ENCODE assay signal across 8 cellular contexts in genomic region chr4:86593726-86594558, GRCh38. TPM values are rescaled to one million over a fixed set of nuclear protein-coding genes. Genes with fewer than 3 reads are reported as not detected.
A peak's percentile ranks its signal among the peaks of the same experiment; 100 is the strongest.
DNase-seq lines count a peak whose midpoint lies in the region; ATAC-seq and TF ChIP-seq lines count a peak whose summit lies in the region.

A gene with protein sequence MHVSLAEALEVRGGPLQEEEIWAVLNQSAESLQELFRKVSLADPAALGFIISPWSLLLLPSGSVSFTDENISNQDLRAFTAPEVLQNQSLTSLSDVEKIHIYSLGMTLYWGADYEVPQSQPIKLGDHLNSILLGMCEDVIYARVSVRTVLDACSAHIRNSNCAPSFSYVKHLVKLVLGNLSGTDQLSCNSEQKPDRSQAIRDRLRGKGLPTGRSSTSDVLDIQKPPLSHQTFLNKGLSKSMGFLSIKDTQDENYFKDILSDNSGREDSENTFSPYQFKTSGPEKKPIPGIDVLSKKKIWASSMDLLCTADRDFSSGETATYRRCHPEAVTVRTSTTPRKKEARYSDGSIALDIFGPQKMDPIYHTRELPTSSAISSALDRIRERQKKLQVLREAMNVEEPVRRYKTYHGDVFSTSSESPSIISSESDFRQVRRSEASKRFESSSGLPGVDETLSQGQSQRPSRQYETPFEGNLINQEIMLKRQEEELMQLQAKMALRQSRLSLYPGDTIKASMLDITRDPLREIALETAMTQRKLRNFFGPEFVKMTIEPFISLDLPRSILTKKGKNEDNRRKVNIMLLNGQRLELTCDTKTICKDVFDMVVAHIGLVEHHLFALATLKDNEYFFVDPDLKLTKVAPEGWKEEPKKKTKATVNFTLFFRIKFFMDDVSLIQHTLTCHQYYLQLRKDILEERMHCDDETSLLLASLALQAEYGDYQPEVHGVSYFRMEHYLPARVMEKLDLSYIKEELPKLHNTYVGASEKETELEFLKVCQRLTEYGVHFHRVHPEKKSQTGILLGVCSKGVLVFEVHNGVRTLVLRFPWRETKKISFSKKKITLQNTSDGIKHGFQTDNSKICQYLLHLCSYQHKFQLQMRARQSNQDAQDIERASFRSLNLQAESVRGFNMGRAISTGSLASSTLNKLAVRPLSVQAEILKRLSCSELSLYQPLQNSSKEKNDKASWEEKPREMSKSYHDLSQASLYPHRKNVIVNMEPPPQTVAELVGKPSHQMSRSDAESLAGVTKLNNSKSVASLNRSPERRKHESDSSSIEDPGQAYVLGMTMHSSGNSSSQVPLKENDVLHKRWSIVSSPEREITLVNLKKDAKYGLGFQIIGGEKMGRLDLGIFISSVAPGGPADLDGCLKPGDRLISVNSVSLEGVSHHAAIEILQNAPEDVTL (N-terminal part only) (plus strand): TSS chr4:86594315. CDS start chr4:86635257, 40,942 bp downstream.

- no TSS peak for BruUV-seq in OCI-LY7 (replicated peaks; lab: Mats Ljungman, UMichigan)

- H3K9me3 ChIP-seq in breast epithelium: no peaks in the 10 kb centered on the region
- H3K9me3 ChIP-seq in iPS-18c (ENCODE audit: control insufficient read depth, insufficient read depth, low read length): no peaks in the 10 kb centered on the region
- no peaks in the 10 kb centered on the region for H3K9me3 ChIP-seq in OCI-LY7 (ENCODE audit: low read length)

- TF ChIP-seq POLR2A in breast epithelium (IDR thresholded peaks at IDR 0.05): peak; percentile 62

- H3K4me3 ChIP-seq in breast epithelium: peak within 1 kb of the TSS; percentile 66 to 81 (median 80)
- peak within 1 kb of the TSS; percentile 94 for H3K4me3 ChIP-seq in iPS-18c (ENCODE audit: insufficient read depth, low read depth, low read length)
- H3K4me3 ChIP-seq in skeletal muscle cell (ENCODE audit: low read depth, low read length): peak within 1 kb of the TSS; percentile 72
- no peak within 1 kb of the TSS for H3K4me3 ChIP-seq in OCI-LY7 (ENCODE audit: low read depth, low read length, poor library complexity, severe bottlenecking)

- no peaks in the 10 kb centered on the region for H3K4me1 ChIP-seq in breast epithelium
- no peaks in the 10 kb centered on the region for H3K4me1 ChIP-seq in OCI-LY7 (ENCODE audit: insufficient read depth, low read length, poor library complexity, severe bottlenecking)

- CTCF ChIA-PET in OCI-LY7 (lab: Charles Lee; ENCODE audit: unreplicated experiment): no interaction called here

- H3K79me2 ChIP-seq in OCI-LY7 (ENCODE audit: insufficient read depth, low read depth, low read length): no peaks in the 10 kb centered on the region

- no peaks in the 10 kb centered on the region for H3K36me3 ChIP-seq in breast epithelium
- H3K36me3 ChIP-seq in OCI-LY7 (ENCODE audit: insufficient read depth, low read length): no peaks in the 10 kb centered on the region

- intact Hi-C loops in breast epithelium (cut with DNase I; ENCODE audit: low total_unique reads): no loop called here
- intact Hi-C loops in OCI-LY7 (cut with micrococcal nuclease; ENCODE audit: unreplicated experiment): no loop called here

- H2AFZ ChIP-seq in OCI-LY7 (ENCODE audit: low read length): no peak within 1 kb of the TSS

- H3K27ac ChIP-seq in breast epithelium (peak within 1 kb of the TSS; percentile 80 to 92), OCI-LY7 (ENCODE audit: low read depth, low read length, poor library complexity, severe bottlenecking) (no peak within 1 kb of the TSS)

- no peaks in the 10 kb centered on the region for H3K27me3 ChIP-seq in breast epithelium

- no peaks in the 10 kb centered on the region for H3K9me2 ChIP-seq in OCI-LY7 (ENCODE audit: insufficient read depth, low read length)

- TF ChIP-seq CTCF in GM13977 (IDR thresholded peaks at IDR 0.05; ENCODE audit: extremely low read depth, insufficient read depth, missing control alignments): peak; percentile 11
- no peak for TF ChIP-seq CTCF in breast epithelium (IDR thresholded peaks at IDR 0.05)
- TF ChIP-seq CTCF in OCI-LY7 (conservative IDR thresholded peaks at IDR 0.05; ENCODE audit: low read length): no peak

- in situ Hi-C loops in GM13977 (cut with MboI; ENCODE audit: low pct_unique_long_range_greater_than_20kb, low sequenced_read_pairs, unreplicated experiment): no loop called here

- H3K4me2 ChIP-seq in OCI-LY7 (ENCODE audit: low read length): no peak within 1 kb of the TSS

- peak; percentile 97 for ATAC-seq in HG02870 (IDR thresholded peaks at IDR 0.05; ENCODE audit: unreplicated experiment)

- POLR2A ChIA-PET in OCI-LY7 (lab: Charles Lee): no interaction called here

- H4K20me1 ChIP-seq in OCI-LY7 (ENCODE audit: insufficient read depth, low read length): no peaks in the 10 kb centered on the region

- DNase-seq in GM13977 (ENCODE audit: low spot score) (peak; percentile 94), NCI-H2029 (lab: John Stamatoyannopoulos, UW) (peak; percentile 95), UCSD-AML1 (lab: John Stamatoyannopoulos, UW; ENCODE audit: unreplicated experiment) (peak; percentile 88), breast epithelium (ENCODE audit: low spot score in 2 of 2) (peak; percentile 94 to 97), skeletal muscle cell (ENCODE audit: low read depth) (peak; percentile 95), OCI-LY7 (ENCODE audit: low spot score) (no peak)

RNA-seq across cellular contexts. Expression of the gene that starts here (rescaled TPM):
- total RNA-seq in breast epithelium (10 to 100 TPM; 36.3 to 49.6 (median 41.3) TPM), OCI-LY7 (2022) (not detected in 2 replicates)
- total RNA-seq in OCI-LY7 (2014; rRNA removed; shearing (Covaris generic)): not detected in 2 replicates

Comparison
In these comparisons a context has a peak if more than half of its experiments do, and no peak if none do; other contexts are left out.
1. RNA of the gene that starts here (total RNA-seq): 36.3 to 49.6 TPM in breast epithelium; not detected in OCI-LY7; every median in the first group is over 10 times any median in the second.